8 cellular contexts compared by ENCODE assay signal in genomic region chr19:31356587-31357314, GRCh38. TPM values are rescaled to one million over a fixed set of nuclear protein-coding genes. Genes with fewer than 3 reads are reported as not detected.
DNase-seq lines count a peak whose midpoint lies in the region; ATAC-seq and TF ChIP-seq lines count a peak whose summit lies in the region.

No MANE protein-coding gene starts in this region.

- H3K9me3 ChIP-seq in hepatocyte (ENCODE audit: low read depth): no peaks in the 10 kb centered on the region
- no peaks in the 10 kb centered on the region for H3K9me3 ChIP-seq in BE2C

- H3K4me2 ChIP-seq in hepatocyte: peak overlapping the region; percentile 64

- no peaks in the 10 kb centered on the region for H3K36me3 ChIP-seq in hepatocyte (replicated peaks; ENCODE audit: insufficient read depth, low read depth)
- no peaks in the 10 kb centered on the region for H3K36me3 ChIP-seq in BE2C

- TF ChIP-seq CTCF in hepatocyte (IDR thresholded peaks at IDR 0.05; ENCODE audit: poor library complexity) (peak; percentile 49), omental fat pad (IDR thresholded peaks at IDR 0.05) (no peak), BE2C (IDR thresholded peaks at IDR 0.05; ENCODE audit: low read depth, low read length) (no peak)

- ATAC-seq in omental fat pad (ENCODE audit: low FRiP score) (no peak), HG03460 (IDR thresholded peaks at IDR 0.05; ENCODE audit: unreplicated experiment) (no peak)

- no peak overlapping the region for H2AFZ ChIP-seq in hepatocyte

- WGBS in hepatocyte (ENCODE audit: low lambda C conversion rate, missing lambda C conversion rate): 12% methylated on average over 33 of the region's 33 CpGs

- H4K20me1 ChIP-seq in hepatocyte (ENCODE audit: insufficient read depth, poor library complexity, severe bottlenecking): no peaks in the 10 kb centered on the region

- DNase-seq in NCI-H69 (lab: John Stamatoyannopoulos, UW): peak; percentile 2
- DNase-seq in activated gamma-delta T cell treated with anti-CD3 and anti-CD28 coated beads, Interleukin-2, amount 50 U/mL, for 16 hours (ENCODE audit: low read depth): peak; percentile 27
- no peak for DNase-seq in hepatocyte (ENCODE audit: low spot score)
- DNase-seq in stimulated activated CD4-positive, alpha-beta T cell treated with anti-CD3 and anti-CD28 coated beads, TNF-alpha, amount 100 ng/mL, for 48 hours (ENCODE audit: low read depth in 3 of 3): peak; percentile 24 to 66 (median 45)
- DNase-seq in omental fat pad (ENCODE audit: low spot score): no peak
- DNase-seq in NCI-H1092 treated with DMSO at 0.1 percent for 48 hours (lab: John Stamatoyannopoulos, UW): no peak
- DNase-seq in BE2C: no peak

- H3K27me3 ChIP-seq in hepatocyte (peaks cover 93% of the 10 kb centered on the region), BE2C (peaks cover 28% of the 10 kb centered on the region)

- no peak overlapping the region for H3K4me3 ChIP-seq in hepatocyte
- H3K4me3 ChIP-seq in BE2C (ENCODE audit: low read depth, low read length): no peak overlapping the region

- H3K79me2 ChIP-seq in hepatocyte: peaks cover 3% of the 10 kb centered on the region

- peaks cover 23% of the 10 kb centered on the region for H3K4me1 ChIP-seq in hepatocyte (ENCODE audit: insufficient read depth)
- no peaks in the 10 kb centered on the region for H3K4me1 ChIP-seq in BE2C

- no peak overlapping the region for H3K27ac ChIP-seq in hepatocyte

- no peaks in the 10 kb centered on the region for H3K9me2 ChIP-seq in hepatocyte (replicated peaks; ENCODE audit: insufficient read depth)

RNA-seq across cellular contexts. Expression of gene TSHZ3, which starts 7.5 kb away (rescaled TPM):
- total RNA-seq in hepatocyte (4.9 and 5.7 TPM in 2 replicates), omental fat pad (10 to 100 TPM in 3 of 4 donors, 1 to 10 TPM in 1; 6.3 to 10.6 (median 10.4) TPM)
- 5.3 and 5.7 TPM in 2 replicates for polyA plus RNA-seq in hepatocyte
- polyA plus RNA-seq in BE2C (2012; ENCODE audit: insufficient read depth, insufficient read length, low read depth): 11.6 TPM

Comparison
In these comparisons a context has a peak if more than half of its experiments do, and no peak if none do; other contexts are left out.
1. DNase-seq: peak in NCI-H69 (single experiment), activated gamma-delta T cell treated with anti-CD3 and anti-CD28 coated beads, Interleukin-2, amount 50 U/mL, for 16 hours (single experiment) and stimulated activated CD4-positive, alpha-beta T cell treated with anti-CD3 and anti-CD28 coated beads, TNF-alpha, amount 100 ng/mL, for 48 hours (3 of 3); none in hepatocyte (single experiment), omental fat pad (single experiment), NCI-H1092 treated with DMSO at 0.1 percent for 48 hours (single experiment) and BE2C (single experiment).